7 cellular contexts compared by ENCODE assay signal in the genomic region with DNA sequence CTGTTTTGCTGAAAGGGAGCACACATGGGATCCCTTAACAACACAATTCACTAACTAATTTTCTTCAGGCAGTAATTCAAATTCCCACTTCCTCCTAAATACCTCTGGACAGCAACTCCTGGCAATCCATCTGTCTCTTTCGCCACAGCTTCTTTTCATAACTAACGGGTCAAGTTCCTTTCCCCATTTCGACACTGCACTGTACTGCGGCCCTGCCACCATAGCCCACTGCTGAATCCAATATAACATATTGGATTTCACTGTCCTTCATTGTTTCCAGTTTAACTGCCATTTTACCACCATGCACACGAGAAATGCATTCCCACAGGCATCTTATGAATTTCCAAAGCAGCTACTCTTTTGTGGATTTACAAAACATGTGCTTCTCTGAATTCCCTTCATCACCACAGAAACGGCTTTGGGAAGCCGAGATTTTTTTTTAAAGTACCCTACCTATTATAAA. TPM values are rescaled to one million over a fixed set of nuclear protein-coding genes. Genes with fewer than 3 reads are reported as not detected.
DNase-seq lines count a peak whose midpoint lies in the region; ATAC-seq and TF ChIP-seq lines count a peak whose summit lies in the region.

No MANE protein-coding gene starts in this region.

- DNase-seq in NCI-H2227 (lab: John Stamatoyannopoulos, UW; ENCODE audit: unreplicated experiment), result peak; percentile 35
- DNase-seq in T47D (ENCODE audit: low read depth in 1 of 2, low spot score in 1 of 2), result peak; percentile 22 to 53
- DNase-seq in left lobe of liver (ENCODE audit: low spot score), result peak; percentile 72
- no peak for DNase-seq in upper lobe of right lung
- no peak for DNase-seq in posterior cingulate gyrus

- TF ChIP-seq POLR2A in GM18505 (IDR thresholded peaks at IDR 0.05; ENCODE audit: borderline replicate concordance, extremely low read depth, insufficient read depth, insufficient read length), result no peak

- intact Hi-C loops in upper lobe of right lung (cut with DNase I), result no loop called here
- intact Hi-C loops in posterior cingulate gyrus (cut with DNase I), result loop anchor here (5.0 to 10.0 kb wide), 2 partner anchors 74 to 106 kb away; no protein-coding TSS in a partner anchor

- H3K4me1 ChIP-seq in upper lobe of right lung, result peaks cover 24% of the 10 kb centered on the region

- peak; percentile 42 for ATAC-seq in left lobe of liver
- peak; percentile 20 for ATAC-seq in upper lobe of right lung
- ATAC-seq in GM18505 (IDR thresholded peaks at IDR 0.05; ENCODE audit: unreplicated experiment), result no peak

- H3K27me3 ChIP-seq in upper lobe of right lung, result no peaks in the 10 kb centered on the region

- in situ Hi-C loops in T47D (cut with HindIII; ENCODE audit: low pct_unique_long_range_greater_than_20kb, low sequenced_read_pairs), result no loop called here

- H3K4me3 ChIP-seq in GM12875 (ENCODE audit: low read depth, low read length) (peak overlapping the region; percentile 80), upper lobe of right lung (peak overlapping the region; percentile 97)

- TF ChIP-seq CTCF in GM12875 (IDR thresholded peaks at IDR 0.05; ENCODE audit: borderline replicate concordance, insufficient read depth, low read depth, low read length), result no peak
- no peak for TF ChIP-seq CTCF in upper lobe of right lung (IDR thresholded peaks at IDR 0.05)

- H3K27ac ChIP-seq in upper lobe of right lung, result peak overlapping the region; percentile 91

- H3K9me3 ChIP-seq in upper lobe of right lung, result no peaks in the 10 kb centered on the region

- no peaks in the 10 kb centered on the region for H3K36me3 ChIP-seq in upper lobe of right lung

RNA-seq across cellular contexts. Expression of gene NUDT3, which starts 1.4 kb away (rescaled TPM):
- total RNA-seq in left lobe of liver, result 16.6 TPM
- total RNA-seq in upper lobe of right lung, result 29.1 TPM

RNA-seq across cellular contexts. Expression of gene RPS10, which starts 34.8 kb away (rescaled TPM):
- total RNA-seq in left lobe of liver (346 TPM), upper lobe of right lung (875 TPM)

Comparison
In these comparisons a context has a peak if more than half of its experiments do, and no peak if none do; other contexts are left out.
1. DNase-seq: peak in NCI-H2227 (single experiment), T47D (2 of 2) and left lobe of liver (single experiment); none in upper lobe of right lung (single experiment) and posterior cingulate gyrus (0 of 10).